Comparison of ENCODE assay signal across 32 cellular contexts in the genomic region with DNA sequence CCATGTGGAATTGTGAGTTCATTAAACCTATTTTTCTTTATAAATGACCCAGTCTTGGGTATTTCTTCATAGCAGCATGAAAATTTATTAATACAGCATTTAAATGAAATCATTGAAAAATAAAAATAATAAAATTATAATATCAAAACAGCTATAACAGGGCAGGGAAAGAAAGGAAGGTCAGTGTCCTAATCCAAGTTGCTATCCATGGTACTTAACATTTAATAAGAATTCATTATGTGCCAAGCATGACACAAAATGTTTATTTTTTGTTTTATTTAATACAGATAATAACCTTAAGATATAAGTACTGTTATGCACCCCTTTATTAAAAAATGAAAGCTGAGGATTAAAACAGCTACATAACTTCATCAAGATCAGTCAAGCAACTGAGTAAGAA.
"Had no signal": no experiment of that assay in that cellular context is flagged by ENCODE, and none has a peak within 500 bp of the region (broad histone marks: within the 10 kb centered on the region; RNA-seq: fewer than 3 reads in every experiment).

No MANE protein-coding gene starts in this region.

- H3K27me3 Mint-ChIP-seq: activated B cell treated with CpG ODN at 0.5 μM for 24 hours; activated CD4-positive, alpha-beta T cell treated with anti-CD3 and anti-CD28 coated beads, Interleukin-2, amount 10 ng/mL, durations not matched to agents 24 days and 14 days had no signal

- H3K27me3 ChIP-seq: adrenal gland, body of pancreas, brain microvascular endothelial cell, breast epithelium had no signal

- H3K36me3 Mint-ChIP-seq: activated CD4-positive, alpha-beta memory T cell treated with anti-CD3 and anti-CD28 coated beads for 36 hours; activated naive CD4-positive, alpha-beta T cell treated with anti-CD3 and anti-CD28 coated beads, Interleukin-2, amount 50 U/mL, for 72 hours; activated naive CD8-positive, alpha-beta T cell treated with anti-CD3 and anti-CD28 coated beads for 36 hours had no signal

- H3K4me3 ChIP-seq: adrenal gland, body of pancreas, breast epithelium had no signal

- H3K4me1 Mint-ChIP-seq: activated B cell treated with CpG ODN at 0.5 μM for 24 hours; activated CD4-positive, alpha-beta T cell treated with anti-CD3 and anti-CD28 coated beads, Interleukin-2, amount 10 ng/mL, durations not matched to agents 24 days and 14 days; activated naive CD8-positive, alpha-beta T cell treated with anti-CD3 and anti-CD28 coated beads for 36 hours; activated T-helper 17 cell treated with anti-CD3 and anti-CD28 coated beads, Interleukin-2, amount 50 U/mL, for 72 hours had no signal

- H3K9me3 Mint-ChIP-seq: activated B cell treated with CpG ODN at 0.5 μM for 24 hours; activated CD4-positive, alpha-beta memory T cell treated with anti-CD3 and anti-CD28 coated beads for 36 hours; activated CD4-positive, alpha-beta T cell treated with anti-CD3 and anti-CD28 coated beads, Interleukin-2, amount 10 ng/mL, durations not matched to agents 24 days and 14 days; activated CD8-positive, alpha-beta T cell treated with anti-CD3 and anti-CD28 coated beads for 36 hours; activated naive CD4-positive, alpha-beta T cell treated with anti-CD3 and anti-CD28 coated beads for 36 hours; activated naive CD4-positive, alpha-beta T cell treated with anti-CD3 and anti-CD28 coated beads, Interleukin-2, amount 50 U/mL, for 72 hours; activated naive CD8-positive, alpha-beta T cell treated with anti-CD3 and anti-CD28 coated beads for 36 hours; activated T-cell treated with anti-CD3 and anti-CD28 coated beads, Interleukin-2, amount 50 U/mL, for 4 hours; activated T-cell treated with anti-CD3 and anti-CD28 coated beads, Interleukin-2, amount 50 U/mL, for 72 hours; activated T-helper 1 cell treated with anti-CD3 and anti-CD28 coated beads, Interleukin-12 subunit alpha, Interleukin-12 subunit beta, Interleukin-2, Interleukin-4 antibody, amounts not matched to agents 30 ng/mL and 10 ng/mL and 1 ng/mL, durations not matched to agents 14 hours and 24 hours and 36 hours; T-helper 2 cell treated with Interferon-gamma antibody and Interleukin-4, amounts not matched to agents 5 μg/mL and 100 μg/mL, for 36 hours had no signal

- DNase-seq: activated B cell treated with CpG ODN at 0.5 μM for 24 hours; activated CD4-positive, alpha-beta memory T cell treated with anti-CD3 and anti-CD28 coated beads for 36 hours; activated CD4-positive, alpha-beta T cell treated with anti-CD3 and anti-CD28 coated beads for 4 hours; activated CD4-positive, alpha-beta T cell treated with anti-CD3 and anti-CD28 coated beads, Interleukin-2, amount 10 ng/mL, durations not matched to agents 24 days and 14 days; activated CD4-positive, alpha-beta T cell treated with anti-CD3 and anti-CD28 coated beads, Interleukin-2, amount 50 U/mL, for 1 hour; activated CD4-positive, alpha-beta T cell treated with anti-CD3 and anti-CD28 coated beads, Interleukin-2, amount 50 U/mL, for 4 hours; activated CD4-positive, CD25-positive, alpha-beta regulatory T cell treated with anti-CD3 and anti-CD28 coated beads, Interleukin-2, amount 50 U/mL, for 72 hours; activated CD8-positive, alpha-beta memory T cell treated with anti-CD3 and anti-CD28 coated beads, Interleukin-2, amount 50 U/mL, for 4 hours; activated CD8-positive, alpha-beta T cell treated with anti-CD3 and anti-CD28 coated beads for 36 hours; activated effector memory CD4-positive, alpha-beta T cell treated with anti-CD3 and anti-CD28 coated beads, Interleukin-2, amount 50 U/mL, for 16 hours; activated gamma-delta T cell treated with Interleukin-2 at 50 U/mL for 16 hours; activated naive CD4-positive, alpha-beta T cell; activated naive CD4-positive, alpha-beta T cell treated with anti-CD3 and anti-CD28 coated beads for 36 hours; activated naive CD4-positive, alpha-beta T cell treated with anti-CD3 and anti-CD28 coated beads, Interleukin-2, amount 50 U/mL, for 16 hours; activated naive CD8-positive, alpha-beta T cell treated with anti-CD3 and anti-CD28 coated beads for 36 hours; activated T-cell treated with anti-CD3 and anti-CD28 coated beads for 4 hours; activated T-cell treated with anti-CD3 and anti-CD28 coated beads, Interleukin-2, amount 50 U/mL, for 1 hour; activated T-cell treated with anti-CD3 and anti-CD28 coated beads, Interleukin-2, amount 50 U/mL, for 4 hours; activated T-cell treated with anti-CD3 and anti-CD28 coated beads, Interleukin-2, amount 50 U/mL, for 72 hours; adrenal gland; amniotic stem cell; aorta; body of pancreas; brain microvascular endothelial cell; central memory CD4-positive, alpha-beta T cell; T-helper 9 cell had no signal

- H3K4me1 ChIP-seq: adrenal gland, body of pancreas, breast epithelium had no signal

- H3K36me3 ChIP-seq: adrenal gland, brain microvascular endothelial cell, breast epithelium had no signal

- H3K27ac Mint-ChIP-seq: activated B cell treated with CpG ODN at 0.5 μM for 24 hours; activated CD4-positive, alpha-beta memory T cell treated with anti-CD3 and anti-CD28 coated beads for 36 hours; activated CD4-positive, alpha-beta T cell treated with anti-CD3 and anti-CD28 coated beads, Interleukin-2, amount 10 ng/mL, durations not matched to agents 24 days and 14 days; activated CD8-positive, alpha-beta T cell treated with anti-CD3 and anti-CD28 coated beads for 36 hours; activated naive CD4-positive, alpha-beta T cell treated with anti-CD3 and anti-CD28 coated beads for 36 hours; activated naive CD4-positive, alpha-beta T cell treated with anti-CD3 and anti-CD28 coated beads, Interleukin-2, amount 50 U/mL, for 72 hours; activated naive CD8-positive, alpha-beta T cell treated with anti-CD3 and anti-CD28 coated beads for 36 hours; activated T-cell treated with anti-CD3 and anti-CD28 coated beads, Interleukin-2, amount 50 U/mL, for 72 hours; activated T-helper 1 cell treated with anti-CD3 and anti-CD28 coated beads, Interleukin-12 subunit alpha, Interleukin-12 subunit beta, Interleukin-2, Interleukin-4 antibody, amounts not matched to agents 30 ng/mL and 10 ng/mL and 1 ng/mL, durations not matched to agents 14 hours and 24 hours and 36 hours; activated T-helper 17 cell treated with anti-CD3 and anti-CD28 coated beads, Interleukin-2, amount 50 U/mL, for 72 hours; T-helper 2 cell treated with Interferon-gamma antibody and Interleukin-4, amounts not matched to agents 5 μg/mL and 100 μg/mL, for 36 hours had no signal

- H3K27ac ChIP-seq: adrenal gland, body of pancreas, brain microvascular endothelial cell, breast epithelium, VCaP had no signal

- H3K4me3 Mint-ChIP-seq: activated B cell treated with CpG ODN at 0.5 μM for 24 hours; activated CD4-positive, alpha-beta memory T cell treated with anti-CD3 and anti-CD28 coated beads for 36 hours; activated CD4-positive, alpha-beta T cell treated with anti-CD3 and anti-CD28 coated beads, Interleukin-2, amount 10 ng/mL, durations not matched to agents 24 days and 14 days; activated CD8-positive, alpha-beta T cell treated with anti-CD3 and anti-CD28 coated beads for 36 hours; activated naive CD4-positive, alpha-beta T cell treated with anti-CD3 and anti-CD28 coated beads for 36 hours; activated naive CD8-positive, alpha-beta T cell treated with anti-CD3 and anti-CD28 coated beads for 36 hours; activated T-cell treated with anti-CD3 and anti-CD28 coated beads, Interleukin-2, amount 50 U/mL, for 4 hours; activated T-cell treated with anti-CD3 and anti-CD28 coated beads, Interleukin-2, amount 50 U/mL, for 72 hours; activated T-helper 1 cell treated with anti-CD3 and anti-CD28 coated beads, Interleukin-12 subunit alpha, Interleukin-12 subunit beta, Interleukin-2, Interleukin-4 antibody, amounts not matched to agents 30 ng/mL and 10 ng/mL and 1 ng/mL, durations not matched to agents 14 hours and 24 hours and 36 hours; activated T-helper 17 cell treated with anti-CD3 and anti-CD28 coated beads, Interleukin-2, amount 50 U/mL, for 72 hours; T-helper 2 cell treated with Interferon-gamma antibody and Interleukin-4, amounts not matched to agents 5 μg/mL and 100 μg/mL, for 36 hours had no signal

- ATAC-seq: activated CD8-positive, alpha-beta T cell treated with anti-CD3 and anti-CD28 coated beads for 36 hours; activated naive CD4-positive, alpha-beta T cell treated with anti-CD3 and anti-CD28 coated beads, Interleukin-2, amount 50 U/mL, for 72 hours; activated T-cell treated with anti-CD3 and anti-CD28 coated beads, Interleukin-2, amount 50 U/mL, for 4 hours; activated T-cell treated with anti-CD3 and anti-CD28 coated beads, Interleukin-2, amount 50 U/mL, for 72 hours; activated T-helper 17 cell treated with anti-CD3 and anti-CD28 coated beads, Interleukin-2, amount 50 U/mL, for 72 hours; body of pancreas had no signal

- H3K9me3 ChIP-seq: adrenal gland, body of pancreas had no signal
